ENCODE assay signal across 25 cellular contexts in genomic region chr6:92354270-92354831, GRCh38.
"Had no signal": no experiment of that assay in that cellular context is flagged by ENCODE, and none has a peak within 500 bp of the region (broad histone marks: within the 10 kb centered on the region; RNA-seq: fewer than 3 reads in every experiment).

No MANE protein-coding gene starts in this region.

- H3K9me3 ChIP-seq: body of pancreas, gastrocnemius medialis, left ventricle myocardium inferior, neutrophil, ovary, psoas muscle, right atrium auricular region, upper lobe of right lung had no signal

- H3K36me3 ChIP-seq: cardiac muscle cell, gastrocnemius medialis, left ventricle myocardium inferior, neutrophil, ovary, right atrium auricular region, upper lobe of right lung had no signal

- H3K27me3 ChIP-seq: body of pancreas, cardiac muscle cell, gastrocnemius medialis, neutrophil, right atrium auricular region, upper lobe of right lung had no signal

- H3K4me1 ChIP-seq: body of pancreas, gastrocnemius medialis, left ventricle myocardium inferior, psoas muscle, right atrium auricular region, upper lobe of right lung had no signal

- H3K4me1 Mint-ChIP-seq: activated naive CD8-positive, alpha-beta T cell treated with anti-CD3 and anti-CD28 coated beads, Interleukin-2, amount 50 U/mL, for 24 hours had no signal

- H3K27ac Mint-ChIP-seq: activated CD8-positive, alpha-beta T cell treated with anti-CD3 and anti-CD28 coated beads, Interleukin-2, amount 10 ng/mL, durations not matched to agents 7 days and 5 days; activated naive CD8-positive, alpha-beta T cell treated with anti-CD3 and anti-CD28 coated beads, Interleukin-2, amount 50 U/mL, for 24 hours; activated T-helper 1 cell treated with anti-CD3 and anti-CD28 coated beads, Interleukin-12 subunit alpha, Interleukin-12 subunit beta, Interleukin-2, Interleukin-4 antibody, amounts not matched to agents 30 ng/mL and 10 ng/mL and 1 ng/mL, durations not matched to agents 14 hours and 24 hours and 36 hours; dendritic cell treated with granulocyte-macrophage colony-stimulating factor and Interleukin-4, amounts not matched to agents 40 ng/mL and 50 ng/mL, for 4 days; natural killer cell treated with Interleukin-12 subunit alpha and Interleukin-12 subunit beta and Interleukin-15 and Interleukin-18, amount 100 ng/mL, for 72 hours had no signal

- H3K9me3 Mint-ChIP-seq: activated naive CD8-positive, alpha-beta T cell treated with anti-CD3 and anti-CD28 coated beads, Interleukin-2, amount 50 U/mL, for 24 hours; activated T-helper 1 cell treated with anti-CD3 and anti-CD28 coated beads, Interleukin-12 subunit alpha, Interleukin-12 subunit beta, Interleukin-2, Interleukin-4 antibody, amounts not matched to agents 30 ng/mL and 10 ng/mL and 1 ng/mL, durations not matched to agents 14 hours and 24 hours and 36 hours; dendritic cell treated with granulocyte-macrophage colony-stimulating factor and Interleukin-4, amounts not matched to agents 40 ng/mL and 50 ng/mL, for 4 days had no signal

- ATAC-seq: activated CD4-positive, CD25-positive, alpha-beta regulatory T cell treated with anti-CD3 and anti-CD28 coated beads, Interleukin-2, amount 50 U/mL, for 24 hours; activated CD8-positive, alpha-beta T cell treated with anti-CD3 and anti-CD28 coated beads, Interleukin-2, amount 10 ng/mL, durations not matched to agents 7 days and 5 days; activated naive CD8-positive, alpha-beta T cell treated with anti-CD3 and anti-CD28 coated beads, Interleukin-2, amount 50 U/mL, for 24 hours; body of pancreas; gastrocnemius medialis; natural killer cell treated with Interleukin-12 subunit alpha and Interleukin-12 subunit beta and Interleukin-15 and Interleukin-18, amount 100 ng/mL, for 72 hours; psoas muscle; stimulated activated naive CD8-positive, alpha-beta T cell treated with anti-CD3 and anti-CD28 coated beads, Interleukin-15, Interleukin-2, amounts not matched to agents 100 U/mL and 50 U/mL, for 24 hours; upper lobe of right lung had no signal

- H3K4me3 ChIP-seq: body of pancreas, cardiac muscle cell, gastrocnemius medialis, left ventricle myocardium inferior, ovary, psoas muscle, right atrium auricular region, upper lobe of right lung had no signal

- DNase-seq: activated CD4-positive, alpha-beta T cell treated with anti-CD3 and anti-CD28 coated beads, Interleukin-2, amount 50 U/mL, for 1 hour; activated CD8-positive, alpha-beta T cell treated with anti-CD3 and anti-CD28 coated beads, Interleukin-2, amount 10 ng/mL, durations not matched to agents 7 days and 5 days; activated gamma-delta T cell; activated naive CD4-positive, alpha-beta T cell treated with anti-CD3 and anti-CD28 coated beads, Interleukin-2, amount 50 U/mL, for 16 hours; activated naive CD8-positive, alpha-beta T cell treated with anti-CD3 and anti-CD28 coated beads, Interleukin-2, amount 50 U/mL, for 24 hours; anterior cingulate cortex; body of pancreas; effector CD4-positive, alpha-beta T cell; gastrocnemius medialis; hippocampal formation; left ventricle myocardium inferior; ovary; psoas muscle; stimulated activated CD4-positive, alpha-beta T cell treated with anti-CD3 and anti-CD28 coated beads, Interleukin-12 subunit alpha, Interleukin-12 subunit beta, amount 100 ng/mL, for 4 hours; stimulated activated CD4-positive, alpha-beta T cell treated with anti-CD3 and anti-CD28 coated beads, Interleukin-4, amount 100 ng/mL, for 4 hours; stimulated activated naive CD8-positive, alpha-beta T cell treated with anti-CD3 and anti-CD28 coated beads, Interleukin-15, Interleukin-2, amounts not matched to agents 100 U/mL and 50 U/mL, for 24 hours; upper lobe of right lung had no signal

- H3K4me3 Mint-ChIP-seq: activated CD8-positive, alpha-beta T cell treated with anti-CD3 and anti-CD28 coated beads, Interleukin-2, amount 10 ng/mL, durations not matched to agents 7 days and 5 days; activated naive CD8-positive, alpha-beta T cell treated with anti-CD3 and anti-CD28 coated beads, Interleukin-2, amount 50 U/mL, for 24 hours; activated T-helper 1 cell treated with anti-CD3 and anti-CD28 coated beads, Interleukin-12 subunit alpha, Interleukin-12 subunit beta, Interleukin-2, Interleukin-4 antibody, amounts not matched to agents 30 ng/mL and 10 ng/mL and 1 ng/mL, durations not matched to agents 14 hours and 24 hours and 36 hours; dendritic cell treated with granulocyte-macrophage colony-stimulating factor and Interleukin-4, amounts not matched to agents 40 ng/mL and 50 ng/mL, for 4 days; natural killer cell treated with Interleukin-12 subunit alpha and Interleukin-12 subunit beta and Interleukin-15 and Interleukin-18, amount 100 ng/mL, for 72 hours had no signal

- H3K27ac ChIP-seq: body of pancreas, cardiac muscle cell, gastrocnemius medialis, left ventricle myocardium inferior, neutrophil, ovary, psoas muscle, right atrium auricular region, upper lobe of right lung, VCaP had no signal

- H3K27me3 Mint-ChIP-seq: activated naive CD8-positive, alpha-beta T cell treated with anti-CD3 and anti-CD28 coated beads, Interleukin-2, amount 50 U/mL, for 24 hours; dendritic cell treated with granulocyte-macrophage colony-stimulating factor and Interleukin-4, amounts not matched to agents 40 ng/mL and 50 ng/mL, for 4 days; natural killer cell treated with Interleukin-12 subunit alpha and Interleukin-12 subunit beta and Interleukin-15 and Interleukin-18, amount 100 ng/mL, for 72 hours had no signal
